Comparison of ENCODE assay signal across 9 cellular contexts in the genomic region with DNA sequence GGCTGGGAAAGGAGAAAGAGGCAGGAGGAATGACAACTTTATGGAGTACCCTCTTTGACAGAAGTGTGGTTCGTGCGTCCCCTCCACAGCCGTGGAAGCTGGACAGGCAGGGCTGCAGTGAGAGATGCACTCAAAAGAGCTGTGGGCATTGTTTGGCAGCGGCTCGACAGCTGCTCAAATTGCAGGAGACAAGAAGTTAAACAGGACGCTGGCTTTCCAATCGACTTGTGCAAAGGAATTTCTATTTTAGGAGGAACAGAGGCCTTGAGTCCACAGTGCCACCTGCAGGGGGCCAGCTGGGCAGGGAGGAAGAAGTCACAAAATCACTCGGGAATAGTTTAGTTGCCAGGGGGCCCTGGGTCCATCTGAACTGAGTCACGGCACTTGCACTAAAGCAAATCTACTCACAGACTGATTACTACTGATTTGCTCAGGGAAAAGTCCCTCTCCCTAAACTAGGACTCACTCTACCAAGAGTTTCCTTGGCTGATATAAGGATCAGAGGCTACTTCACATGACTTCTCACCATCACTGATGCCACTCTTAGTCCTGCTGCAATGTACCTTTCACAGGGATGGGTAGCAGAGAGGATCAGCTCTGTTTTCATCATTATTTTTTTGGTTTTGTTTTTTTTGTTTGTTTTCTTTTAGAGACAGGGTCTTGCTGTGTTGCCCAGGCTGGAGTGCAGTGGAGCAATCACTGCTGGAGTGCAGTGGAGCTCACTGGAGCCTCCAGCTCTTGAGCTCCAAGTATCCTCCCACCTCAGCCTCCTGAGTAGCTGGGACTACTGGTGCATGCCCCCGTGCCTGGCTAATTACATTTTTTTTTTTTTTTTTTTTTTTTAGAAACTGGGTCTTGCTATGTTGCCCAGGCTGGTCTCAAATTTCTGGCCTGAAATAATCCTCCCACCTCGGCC.
A peak's percentile ranks its signal among the peaks of the same experiment; 100 is the strongest.
DNase-seq lines count a peak whose midpoint lies in the region; ATAC-seq, FAIRE-seq and TF ChIP-seq lines count a peak whose summit lies in the region.
"Had no signal": no experiment of that assay in that cellular context is flagged by ENCODE, and none has a peak within 500 bp of the region (broad histone marks: within the 10 kb centered on the region; RNA-seq: fewer than 3 reads in every experiment).

No MANE protein-coding gene starts in this region.

- H3K9me3 ChIP-seq in fibroblast of lung (ENCODE audit: control insufficient read depth, insufficient read depth, low read depth, low read length) (no peaks in the 10 kb centered on the region), pancreas (no peaks in the 10 kb centered on the region)
- H3K9me3 ChIP-seq: neutrophil had no signal

- DNase-seq in RCC 7860 (ENCODE audit: low spot score) (peak; percentile 76), fibroblast of lung (ENCODE audit: low read depth in 2 of 2) (peak; percentile 85 to 89), pancreas (peak in 5 of 6 donors; percentile 52 to 72 (median 53)), HuH-7.5 (ENCODE audit: low spot score) (no peak)
- DNase-seq in activated naive CD4-positive, alpha-beta T cell (lab: John Stamatoyannopoulos, UW) = no peak
- DNase-seq in activated CD8-positive, alpha-beta memory T cell treated with anti-CD3 and anti-CD28 coated beads, Interleukin-2, amount 10 ng/mL, durations not matched to agents 7 days and 5 days = no peak
- no peak for DNase-seq in activated CD4-positive, alpha-beta T cell treated with anti-CD3 and anti-CD28 coated beads, Interleukin-2, amount 50 U/mL, for 1 hour

- FAIRE-seq in RCC 7860 (lab: Jason Lieb, UNC) (peak; percentile 73), pancreas (lab: Jason Lieb, UNC) (no peak)

- peak overlapping the region; percentile 18 for H3K4me2 ChIP-seq in fibroblast of lung (ENCODE audit: extremely low read depth, insufficient read depth, low read length)

- no peaks in the 10 kb centered on the region for H3K79me2 ChIP-seq in fibroblast of lung (ENCODE audit: control insufficient read depth, insufficient read depth, low read length)

- H3K4me1 ChIP-seq in fibroblast of lung (ENCODE audit: control insufficient read depth, extremely low read depth, insufficient read depth, low read length) (peaks cover 12% of the 10 kb centered on the region), pancreas (no peaks in the 10 kb centered on the region)

- no peaks in the 10 kb centered on the region for H3K9me3 Mint-ChIP-seq in activated CD8-positive, alpha-beta memory T cell treated with anti-CD3 and anti-CD28 coated beads, Interleukin-2, amount 10 ng/mL, durations not matched to agents 7 days and 5 days (ENCODE audit: low read depth)

- H3K27ac ChIP-seq in fibroblast of lung (ENCODE audit: insufficient read depth, low read length) (no peak overlapping the region), pancreas (no peak overlapping the region)
- H3K27ac ChIP-seq: neutrophil had no signal

- peak; percentile 34; the same call in 2 of the 3 replicates for TF ChIP-seq CTCF in GM12872 (IDR thresholded peaks at IDR 0.05; ENCODE audit: insufficient read depth, low read depth, low read length)
- peak; percentile 77 to 84 for TF ChIP-seq CTCF in fibroblast of lung (conservative IDR thresholded peaks at IDR 0.05 in 1 of 2, IDR thresholded peaks at IDR 0.05 in 1 of 2; ENCODE audit: low read depth in 1 of 2, low read length in 2 of 2)
- peak; percentile 23 to 59 (median 49) for TF ChIP-seq CTCF in pancreas (IDR thresholded peaks at IDR 0.05)

- peaks cover 20% of the 10 kb centered on the region for H3K27me3 Mint-ChIP-seq in activated CD8-positive, alpha-beta memory T cell treated with anti-CD3 and anti-CD28 coated beads, Interleukin-2, amount 10 ng/mL, durations not matched to agents 7 days and 5 days

- no peak overlapping the region for H3K4me3 Mint-ChIP-seq in activated CD8-positive, alpha-beta memory T cell treated with anti-CD3 and anti-CD28 coated beads, Interleukin-2, amount 10 ng/mL, durations not matched to agents 7 days and 5 days

- H3K27me3 ChIP-seq in fibroblast of lung (ENCODE audit: control insufficient read depth, insufficient read depth, low read length) (no peaks in the 10 kb centered on the region), pancreas (no peaks in the 10 kb centered on the region)
- H3K27me3 ChIP-seq: neutrophil had no signal

- H4K20me1 ChIP-seq in fibroblast of lung (ENCODE audit: control insufficient read depth, extremely low read depth, insufficient read depth, low read length) = no peaks in the 10 kb centered on the region

- no peak overlapping the region for H2AFZ ChIP-seq in fibroblast of lung (ENCODE audit: low read length)

- H3K36me3 ChIP-seq in fibroblast of lung (ENCODE audit: control insufficient read depth, insufficient read depth, low read length) (no peaks in the 10 kb centered on the region), pancreas (no peaks in the 10 kb centered on the region)
- H3K36me3 ChIP-seq: neutrophil had no signal

- no peak overlapping the region for H3K9ac ChIP-seq in fibroblast of lung (ENCODE audit: insufficient read depth, low read length)

- no peaks in the 10 kb centered on the region for H3K36me3 Mint-ChIP-seq in activated CD8-positive, alpha-beta memory T cell treated with anti-CD3 and anti-CD28 coated beads, Interleukin-2, amount 10 ng/mL, durations not matched to agents 7 days and 5 days

- 14% methylated on average over 11 of the region's 11 CpGs for WGBS in pancreas, 2 donors

- H3K4me3 ChIP-seq in fibroblast of lung (replicated peaks in 1 of 4; ENCODE audit: control extremely low read depth in 1 of 4, insufficient read depth in 1 of 4, low read depth in 3 of 4, low read length in 4 of 4) (no peak overlapping the region), pancreas (no peak overlapping the region)

- H3K27ac Mint-ChIP-seq in activated CD8-positive, alpha-beta memory T cell treated with anti-CD3 and anti-CD28 coated beads, Interleukin-2, amount 10 ng/mL, durations not matched to agents 7 days and 5 days = no peak overlapping the region

- no peaks in the 10 kb centered on the region for H3K4me1 Mint-ChIP-seq in activated CD8-positive, alpha-beta memory T cell treated with anti-CD3 and anti-CD28 coated beads, Interleukin-2, amount 10 ng/mL, durations not matched to agents 7 days and 5 days

- CTCF ChIA-PET in activated CD8-positive, alpha-beta memory T cell treated with anti-CD3 and anti-CD28 coated beads, Interleukin-2, amount 10 ng/mL, durations not matched to agents 7 days and 5 days (lab: Charles Lee) = no interaction called here

- ATAC-seq in pancreas = peak; percentile 68 to 95 (median 88)
- no peak for ATAC-seq in activated CD8-positive, alpha-beta memory T cell treated with anti-CD3 and anti-CD28 coated beads, Interleukin-2, amount 10 ng/mL, durations not matched to agents 7 days and 5 days

- intact Hi-C loops in pancreas (cut with DNase I) = no loop called here

Comparison
In these comparisons a context has a peak if more than half of its experiments do, and no peak if none do; other contexts are left out.
1. DNase-seq: peak in RCC 7860 (single experiment), fibroblast of lung (2 of 2) and pancreas (5 of 6); none in activated naive CD4-positive, alpha-beta T cell (0 of 4), HuH-7.5 (single experiment), activated CD8-positive, alpha-beta memory T cell treated with anti-CD3 and anti-CD28 coated beads, Interleukin-2, amount 10 ng/mL, durations not matched to agents 7 days and 5 days (single experiment) and activated CD4-positive, alpha-beta T cell treated with anti-CD3 and anti-CD28 coated beads, Interleukin-2, amount 50 U/mL, for 1 hour (single experiment).
2. Peak in every context shown above with its lines, with median percentiles within 50 percentile points of each other: CTCF ChIP-seq.